Comparison of ENCODE assay signal across 8 cellular contexts in the genomic region with DNA sequence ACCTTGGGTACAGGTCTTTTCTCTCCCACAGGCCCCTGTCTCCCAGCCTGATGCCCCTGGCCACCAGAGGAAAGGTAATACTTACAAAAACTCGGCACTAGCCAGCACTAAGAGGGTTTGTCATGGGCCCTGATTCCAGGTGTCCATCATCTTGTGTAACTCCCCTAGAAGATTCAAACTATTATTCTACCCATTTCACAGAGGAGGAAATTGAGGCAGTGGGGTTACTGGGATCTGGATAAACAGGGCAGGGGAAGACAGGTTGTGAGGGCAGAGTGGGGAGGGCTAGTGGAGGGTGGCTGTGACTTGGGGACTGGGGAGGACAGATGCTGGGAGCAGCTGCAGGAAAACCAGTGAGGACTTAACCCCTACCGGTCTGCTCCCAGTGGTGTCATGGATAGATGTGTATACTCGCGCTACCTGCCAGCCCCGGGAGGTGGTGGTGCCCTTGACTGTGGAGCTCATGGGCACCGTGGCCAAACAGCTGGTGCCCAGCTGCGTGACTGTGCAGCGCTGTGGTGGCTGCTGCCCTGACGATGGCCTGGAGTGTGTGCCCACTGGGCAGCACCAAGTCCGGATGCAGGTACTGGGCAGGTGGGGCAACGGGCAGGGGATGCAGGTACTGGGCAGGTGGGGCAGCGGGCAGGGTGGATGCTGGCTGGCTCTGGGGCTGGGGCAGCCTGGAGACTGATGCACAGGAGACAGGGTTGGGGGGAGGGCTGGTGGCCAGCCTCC. TPM values are rescaled to one million over a fixed set of nuclear protein-coding genes. Genes with fewer than 3 reads are reported as not detected.
A peak's percentile ranks its signal among the peaks of the same experiment; 100 is the strongest.
DNase-seq lines count a peak whose midpoint lies in the region; TF ChIP-seq lines count a peak whose summit lies in the region.

No MANE protein-coding gene starts in this region.

- peaks cover 54% of the 10 kb centered on the region for H3K4me1 Mint-ChIP-seq in activated T-cell treated with anti-CD3 and anti-CD28 coated beads, Interleukin-2, amount 50 U/mL, for 24 hours (ENCODE audit: low read depth)
- H3K4me1 Mint-ChIP-seq in type B pancreatic cell (ENCODE audit: unreplicated experiment) = peaks cover 21% of the 10 kb centered on the region

- H3K9me3 Mint-ChIP-seq in activated T-cell treated with anti-CD3 and anti-CD28 coated beads, Interleukin-2, amount 50 U/mL, for 24 hours = no peaks in the 10 kb centered on the region
- H3K9me3 Mint-ChIP-seq in type B pancreatic cell = no peaks in the 10 kb centered on the region

- intact Hi-C loops in lower leg skin (cut with DNase I; ENCODE audit: low total_unique reads) = no loop called here

- H3K27me3 Mint-ChIP-seq in activated T-cell treated with anti-CD3 and anti-CD28 coated beads, Interleukin-2, amount 50 U/mL, for 24 hours = no peaks in the 10 kb centered on the region
- no peaks in the 10 kb centered on the region for H3K27me3 Mint-ChIP-seq in type B pancreatic cell

- H3K4me3 Mint-ChIP-seq in activated T-cell treated with anti-CD3 and anti-CD28 coated beads, Interleukin-2, amount 50 U/mL, for 24 hours = peak overlapping the region; percentile 88
- peak overlapping the region; percentile 86 for H3K4me3 Mint-ChIP-seq in type B pancreatic cell

- 72 to 77% methylated on average over 12 of the region's 12 CpGs for WGBS in lower leg skin, 2 donors

- TF ChIP-seq CTCF in astrocyte of the cerebellum (IDR thresholded peaks at IDR 0.05; ENCODE audit: low read depth, low read length, missing control alignments) (no peak), lower leg skin (IDR thresholded peaks at IDR 0.05) (no peak), type B pancreatic cell (conservative IDR thresholded peaks at IDR 0.05) (no peak)

- no peak for DNase-seq in activated T-cell treated with anti-CD3 and anti-CD28 coated beads, Interleukin-2, amount 50 U/mL, for 24 hours
- no peak for DNase-seq in activated T-cell treated with anti-CD3 and anti-CD28 coated beads, Interleukin-2, amount 50 U/mL, for 48 hours
- DNase-seq in astrocyte of the cerebellum (ENCODE audit: low read depth) (no peak), lower leg skin (ENCODE audit: low spot score in 2 of 2) (no peak), type B pancreatic cell (ENCODE audit: extremely low spot score, unreplicated experiment) (no peak), COLO829 (ENCODE audit: low spot score) (no peak), NCI-H2196 treated with DMSO at 0.1 percent for 48 hours (lab: John Stamatoyannopoulos, UW; ENCODE audit: unreplicated experiment) (no peak), GM19238 (ENCODE audit: insufficient read length, low spot score) (no peak)

- TF ChIP-seq POLR2A in lower leg skin (IDR thresholded peaks at IDR 0.05) = no peak

- H3K4me3 ChIP-seq in astrocyte of the cerebellum (ENCODE audit: low read depth, low read length) (peak overlapping the region; percentile 61), lower leg skin (ENCODE audit: low read depth, poor library complexity, severe bottlenecking) (peak overlapping the region; percentile 44)

- H3K36me3 Mint-ChIP-seq in activated T-cell treated with anti-CD3 and anti-CD28 coated beads, Interleukin-2, amount 50 U/mL, for 24 hours (ENCODE audit: low read depth) = peaks cover 46% of the 10 kb centered on the region
- H3K36me3 Mint-ChIP-seq in type B pancreatic cell = peaks cover 3% of the 10 kb centered on the region

- H3K27ac Mint-ChIP-seq in activated T-cell treated with anti-CD3 and anti-CD28 coated beads, Interleukin-2, amount 50 U/mL, for 24 hours = peak overlapping the region; percentile 88
- H3K27ac Mint-ChIP-seq in type B pancreatic cell = peak overlapping the region; percentile 85

- in situ Hi-C loops in astrocyte of the cerebellum (cut with HindIII; ENCODE audit: low sequenced_read_pairs) = no loop called here

RNA-seq across cellular contexts. Expression of gene VEGFB, which starts 1.2 kb away (rescaled TPM):
- total RNA-seq in lower leg skin (10 to 100 TPM; 45.9 to 71.2 (median 65.6) TPM), type B pancreatic cell (ENCODE audit: low replicate concordance) (66.3 and 71.8 TPM in 2 replicates)

RNA-seq across cellular contexts. Expression of gene DNAJC4, which starts 5.2 kb away (rescaled TPM):
- total RNA-seq in lower leg skin (10 to 100 TPM; 19.2 to 37.6 (median 30.8) TPM), type B pancreatic cell (ENCODE audit: low replicate concordance) (48.2 and 50.8 TPM in 2 replicates)

RNA-seq across cellular contexts. Expression of gene FKBP2, which starts 5.3 kb away (rescaled TPM):
- total RNA-seq in lower leg skin (10 to 100 TPM; 47.7 to 70.3 (median 56.4) TPM), type B pancreatic cell (ENCODE audit: low replicate concordance) (52.8 and 69.6 TPM in 2 replicates)

RNA-seq across cellular contexts. Expression of gene NUDT22, which starts 9.5 kb away (rescaled TPM):
- total RNA-seq in lower leg skin (10 to 100 TPM; 44.7 to 75.6 (median 68.3) TPM), type B pancreatic cell (ENCODE audit: low replicate concordance) (47.9 and 49.0 TPM in 2 replicates)

RNA-seq across cellular contexts. Expression of gene TRPT1, which starts 9.6 kb away (rescaled TPM):
- total RNA-seq in lower leg skin (10 to 100 TPM; 36.9 to 66.6 (median 44.1) TPM), type B pancreatic cell (ENCODE audit: low replicate concordance) (34.2 and 38.9 TPM in 2 replicates)
